Comparison of ENCODE assay signal across 1 cellular context in the genomic region with DNA sequence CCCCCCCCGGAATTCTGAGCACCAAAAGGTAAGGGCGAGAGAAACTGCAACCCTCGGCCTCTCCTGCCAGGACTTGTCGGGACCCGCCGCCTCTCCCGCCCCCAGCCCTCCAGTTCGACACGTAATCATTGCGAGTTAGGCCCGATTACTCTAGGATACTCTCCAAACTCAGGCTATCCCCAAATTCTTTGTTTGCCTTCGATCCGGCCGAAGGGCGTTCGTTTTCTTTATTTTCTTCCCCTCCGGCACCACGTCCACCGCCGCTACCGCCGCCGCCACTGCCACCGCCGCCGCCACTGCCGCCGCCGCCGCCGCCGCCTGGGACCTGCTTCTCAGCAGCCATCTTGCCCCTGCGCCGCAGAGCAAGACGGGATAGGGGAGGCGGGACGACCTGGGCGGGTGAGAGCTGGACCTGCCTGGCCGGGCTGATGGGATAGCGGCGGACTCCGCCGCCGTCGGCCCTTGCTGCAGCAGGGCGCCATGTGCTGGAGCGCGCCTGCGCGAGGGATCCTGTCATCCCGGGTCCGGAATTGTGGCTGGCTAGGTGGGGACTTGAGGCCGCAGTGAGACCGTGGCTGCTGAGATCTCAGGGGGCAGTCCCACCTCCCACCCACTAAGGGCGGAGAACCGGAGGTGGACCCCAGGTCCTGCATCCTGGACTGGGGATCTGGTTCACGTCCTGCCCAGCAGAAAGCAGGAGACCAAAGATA.
TF ChIP-seq lines count a peak whose summit lies in the region.

Gene SRP68 (minus strand): TSS at position 369 of the 710 bp plus-strand sequence. CDS start 26 bp downstream, at position 343.

TF ChIP-seq in HepG2, 621 proteins besides CTCF, POLR2A, EP300 and RAD21 (continued from another document and continues in another):
- peak; percentile 90 for TF ChIP-seq ZHX2 (IDR thresholded peaks at IDR 0.05; ENCODE audit: low read depth)
- 0 out of 2 replicates have a peak, but pooled peaks have one; percentile 52 for TF ChIP-seq ZHX2 (CRISPR knock-in tag; IDR thresholded peaks at IDR 0.05; ENCODE audit: borderline replicate concordance)
- no peak for TF ChIP-seq RFX5 (IDR thresholded peaks at IDR 0.05; ENCODE audit: low read depth, low read length)
- TF ChIP-seq ZNF547 (CRISPR knock-in tag; IDR thresholded peaks at IDR 0.05): peak; percentile 98
- peak; percentile 91 for TF ChIP-seq KDM5A (IDR thresholded peaks at IDR 0.05; ENCODE audit: borderline replicate concordance, low read length)
- peak; percentile 13; the same call in 1 of the 2 replicates for TF ChIP-seq BHLHE40 (IDR thresholded peaks at IDR 0.05; ENCODE audit: low read length)
- no peak for TF ChIP-seq HMG20B (CRISPR knock-in tag; conservative IDR thresholded peaks at IDR 0.05)
- TF ChIP-seq PCBP2 (optimal IDR thresholded peaks at IDR 0.05; ENCODE audit: low read depth, low read length, poor library complexity, severe bottlenecking): no peak
- TF ChIP-seq, protein P1, sequence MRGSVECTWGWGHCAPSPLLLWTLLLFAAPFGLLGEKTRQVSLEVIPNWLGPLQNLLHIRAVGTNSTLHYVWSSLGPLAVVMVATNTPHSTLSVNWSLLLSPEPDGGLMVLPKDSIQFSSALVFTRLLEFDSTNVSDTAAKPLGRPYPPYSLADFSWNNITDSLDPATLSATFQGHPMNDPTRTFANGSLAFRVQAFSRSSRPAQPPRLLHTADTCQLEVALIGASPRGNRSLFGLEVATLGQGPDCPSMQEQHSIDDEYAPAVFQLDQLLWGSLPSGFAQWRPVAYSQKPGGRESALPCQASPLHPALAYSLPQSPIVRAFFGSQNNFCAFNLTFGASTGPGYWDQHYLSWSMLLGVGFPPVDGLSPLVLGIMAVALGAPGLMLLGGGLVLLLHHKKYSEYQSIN (CRISPR knock-in tag; IDR thresholded peaks at IDR 0.05; ENCODE audit: borderline replicate concordance): no peak
- 0 out of 2 replicates have a peak, but pooled peaks have one; percentile 17 for TF ChIP-seq ZBTB14 (CRISPR knock-in tag; IDR thresholded peaks at IDR 0.05)
- TF ChIP-seq IRX3 (CRISPR knock-in tag; IDR thresholded peaks at IDR 0.05; ENCODE audit: borderline replicate concordance, low read depth): peak; percentile 53; the same call in 1 of the 2 replicates
- TF ChIP-seq POLR2G (IDR thresholded peaks at IDR 0.05; ENCODE audit: low read depth, low read length): peak; percentile 98
- TF ChIP-seq MYC (CRISPR knock-in tag; IDR thresholded peaks at IDR 0.05; ENCODE audit: borderline replicate concordance): peak; percentile 93
- no peak for TF ChIP-seq ZNF503 (CRISPR knock-in tag; IDR thresholded peaks at IDR 0.05)
- no peak for TF ChIP-seq ZFP62 (CRISPR knock-in tag; IDR thresholded peaks at IDR 0.05)
- no peak for TF ChIP-seq ZNF577 (CRISPR knock-in tag; IDR thresholded peaks at IDR 0.05; ENCODE audit: borderline replicate concordance, low read depth)
- TF ChIP-seq ZMYM4 (CRISPR knock-in tag; IDR thresholded peaks at IDR 0.05): peak; percentile 82; the same call in 1 of the 2 replicates
- no peak; the same call in none of the 2 replicates for TF ChIP-seq CEBPG (CRISPR knock-in tag; IDR thresholded peaks at IDR 0.05)
- no peak for TF ChIP-seq ZNF878 (CRISPR knock-in tag; IDR thresholded peaks at IDR 0.05)
- TF ChIP-seq ZNF207 (IDR thresholded peaks at IDR 0.05; ENCODE audit: borderline replicate concordance): no peak
- TF ChIP-seq, protein P2, sequence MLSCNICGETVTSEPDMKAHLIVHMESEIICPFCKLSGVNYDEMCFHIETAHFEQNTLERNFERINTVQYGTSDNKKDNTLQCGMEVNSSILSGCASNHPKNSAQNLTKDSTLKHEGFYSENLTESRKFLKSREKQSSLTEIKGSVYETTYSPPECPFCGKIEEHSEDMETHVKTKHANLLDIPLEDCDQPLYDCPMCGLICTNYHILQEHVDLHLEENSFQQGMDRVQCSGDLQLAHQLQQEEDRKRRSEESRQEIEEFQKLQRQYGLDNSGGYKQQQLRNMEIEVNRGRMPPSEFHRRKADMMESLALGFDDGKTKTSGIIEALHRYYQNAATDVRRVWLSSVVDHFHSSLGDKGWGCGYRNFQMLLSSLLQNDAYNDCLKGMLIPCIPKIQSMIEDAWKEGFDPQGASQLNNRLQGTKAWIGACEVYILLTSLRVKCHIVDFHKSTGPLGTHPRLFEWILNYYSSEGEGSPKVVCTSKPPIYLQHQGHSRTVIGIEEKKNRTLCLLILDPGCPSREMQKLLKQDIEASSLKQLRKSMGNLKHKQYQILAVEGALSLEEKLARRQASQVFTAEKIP (CRISPR knock-in tag; IDR thresholded peaks at IDR 0.05; ENCODE audit: borderline replicate concordance): no peak
- TF ChIP-seq, protein P3, sequence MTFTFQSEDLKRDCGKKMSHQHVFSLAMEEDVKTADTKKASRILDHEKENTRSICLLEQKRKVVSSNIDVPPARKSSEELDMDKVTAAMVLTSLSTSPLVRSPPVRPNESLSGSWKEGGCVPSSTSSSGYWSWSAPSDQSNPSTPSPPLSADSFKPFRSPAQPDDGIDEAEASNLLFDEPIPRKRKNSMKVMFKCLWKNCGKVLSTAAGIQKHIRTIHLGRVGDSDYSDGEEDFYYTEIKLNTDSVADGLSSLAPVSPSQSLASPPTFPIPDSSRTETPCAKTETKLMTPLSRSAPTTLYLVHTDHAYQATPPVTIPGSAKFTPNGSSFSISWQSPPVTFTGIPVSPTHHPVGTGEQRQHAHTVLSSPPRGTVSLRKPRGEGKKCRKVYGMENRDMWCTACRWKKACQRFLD (CRISPR knock-in tag; IDR thresholded peaks at IDR 0.05; ENCODE audit: borderline replicate concordance): peak; percentile 85; the same call in 1 of the 2 replicates
- 0 out of 2 replicates have a peak, but pooled peaks have one; percentile 24 for TF ChIP-seq FLYWCH1 (CRISPR knock-in tag; IDR thresholded peaks at IDR 0.05)
- TF ChIP-seq KLF9 (CRISPR knock-in tag; IDR thresholded peaks at IDR 0.05; ENCODE audit: low read depth): 0 out of 2 replicates have a peak, but pooled peaks have one; percentile 78
- peak; percentile 84 for TF ChIP-seq AGO2 (optimal IDR thresholded peaks at IDR 0.05; ENCODE audit: low read depth, low read length)
- TF ChIP-seq SMAD9 (CRISPR knock-in tag; IDR thresholded peaks at IDR 0.05): no peak
- peak; percentile 96; the same call in 1 of the 2 replicates for TF ChIP-seq CC2D1A (CRISPR knock-in tag; IDR thresholded peaks at IDR 0.05)
- no peak for TF ChIP-seq ZNF251 (CRISPR knock-in tag; IDR thresholded peaks at IDR 0.05)
- 0 out of 2 replicates have a peak, but pooled peaks have one; percentile 12 for TF ChIP-seq HOXD1 (CRISPR knock-in tag; IDR thresholded peaks at IDR 0.05)
- TF ChIP-seq KLF15 (CRISPR knock-in tag; IDR thresholded peaks at IDR 0.05; ENCODE audit: borderline replicate concordance): peak; percentile 85; the same call in 1 of the 2 replicates
- 0 out of 2 replicates have a peak, but pooled peaks have one; percentile 71 for TF ChIP-seq ZNF225 (CRISPR knock-in tag; IDR thresholded peaks at IDR 0.05)
- TF ChIP-seq, protein P4, sequence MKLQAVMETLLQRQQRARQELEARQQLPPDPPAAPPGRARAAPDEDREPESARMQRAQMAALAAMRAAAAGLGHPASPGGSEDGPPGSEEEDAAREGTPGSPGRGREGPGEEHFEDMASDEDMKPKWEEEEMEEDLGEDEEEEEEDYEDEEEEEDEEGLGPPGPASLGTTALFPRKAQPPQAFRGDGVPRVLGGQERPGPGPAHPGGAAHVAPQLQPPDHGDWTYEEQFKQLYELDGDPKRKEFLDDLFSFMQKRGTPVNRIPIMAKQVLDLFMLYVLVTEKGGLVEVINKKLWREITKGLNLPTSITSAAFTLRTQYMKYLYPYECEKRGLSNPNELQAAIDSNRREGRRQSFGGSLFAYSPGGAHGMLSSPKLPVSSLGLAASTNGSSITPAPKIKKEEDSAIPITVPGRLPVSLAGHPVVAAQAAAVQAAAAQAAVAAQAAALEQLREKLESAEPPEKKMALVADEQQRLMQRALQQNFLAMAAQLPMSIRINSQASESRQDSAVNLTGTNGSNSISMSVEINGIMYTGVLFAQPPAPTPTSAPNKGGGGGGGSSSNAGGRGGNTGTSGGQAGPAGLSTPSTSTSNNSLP (IDR thresholded peaks at IDR 0.05; ENCODE audit: low read depth, low read length): no peak
- TF ChIP-seq NONO (IDR thresholded peaks at IDR 0.05): no peak
- peak; percentile 99 for TF ChIP-seq NONO (CRISPR knock-in tag; conservative IDR thresholded peaks at IDR 0.05)
- peak; percentile 91 to 97 for TF ChIP-seq HMGXB4 (CRISPR knock-in tag; IDR thresholded peaks at IDR 0.05; ENCODE audit: borderline replicate concordance in 1 of 2, low read depth in 1 of 2)
- no peak for TF ChIP-seq FIP1L1 (IDR thresholded peaks at IDR 0.05; ENCODE audit: borderline replicate concordance, insufficient read depth, low read depth, low read length)
- TF ChIP-seq ZSCAN25 (CRISPR knock-in tag; IDR thresholded peaks at IDR 0.05): peak; percentile 85
- peak; percentile 79 for TF ChIP-seq YEATS4 (CRISPR knock-in tag; IDR thresholded peaks at IDR 0.05; ENCODE audit: borderline replicate concordance)
- no peak for TF ChIP-seq TBX3 (IDR thresholded peaks at IDR 0.05; ENCODE audit: borderline replicate concordance)
- peak; percentile 91 for TF ChIP-seq ZNF329 (CRISPR knock-in tag; IDR thresholded peaks at IDR 0.05; ENCODE audit: low read depth)
